Comparison of ENCODE assay signal across 1 cellular context in the genomic region with DNA sequence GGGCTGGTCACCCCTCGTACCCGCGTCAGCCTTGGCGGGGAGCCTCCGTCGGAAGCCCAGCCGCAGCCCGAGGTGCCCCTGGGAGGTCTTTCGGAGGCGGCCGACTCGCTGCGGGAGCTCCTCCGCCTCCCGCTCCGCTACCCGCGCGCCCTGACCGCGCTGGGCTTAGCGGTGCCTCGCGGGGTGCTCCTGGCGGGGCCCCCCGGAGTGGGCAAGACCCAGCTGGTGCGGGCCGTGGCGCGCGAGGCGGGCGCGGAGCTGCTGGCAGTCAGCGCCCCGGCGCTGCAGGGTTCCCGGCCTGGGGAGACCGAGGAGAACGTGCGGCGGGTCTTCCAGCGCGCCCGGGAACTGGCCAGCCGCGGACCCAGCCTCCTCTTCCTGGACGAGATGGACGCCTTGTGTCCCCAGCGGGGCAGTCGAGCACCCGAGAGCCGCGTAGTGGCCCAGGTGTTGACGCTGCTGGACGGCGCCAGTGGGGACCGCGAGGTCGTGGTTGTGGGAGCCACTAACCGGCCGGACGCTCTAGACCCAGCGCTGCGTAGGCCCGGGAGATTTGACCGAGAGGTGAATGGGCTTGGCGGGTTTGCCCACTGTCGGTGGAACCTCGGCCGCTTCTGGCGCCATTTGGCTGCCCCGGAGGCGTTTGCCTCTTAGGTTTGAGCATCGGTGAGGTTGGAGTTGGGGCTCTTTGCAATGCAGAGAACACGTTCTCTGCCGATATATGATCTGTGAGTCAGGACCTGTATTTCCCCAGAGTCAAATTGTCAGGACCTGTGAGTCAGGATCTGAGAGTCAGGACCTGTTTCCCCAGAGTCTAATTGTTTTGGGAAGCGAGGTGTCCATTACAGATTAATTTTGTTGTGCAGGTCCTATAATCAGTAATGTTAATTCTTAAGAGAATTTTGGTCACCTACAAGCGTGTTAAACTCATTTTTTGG.
TF ChIP-seq lines count a peak whose summit lies in the region.

No MANE protein-coding gene starts in this region.

TF ChIP-seq in K562, 482 proteins besides CTCF, POLR2A, EP300 and RAD21 (continued from another document and continues in another):
- TF ChIP-seq, protein P1, sequence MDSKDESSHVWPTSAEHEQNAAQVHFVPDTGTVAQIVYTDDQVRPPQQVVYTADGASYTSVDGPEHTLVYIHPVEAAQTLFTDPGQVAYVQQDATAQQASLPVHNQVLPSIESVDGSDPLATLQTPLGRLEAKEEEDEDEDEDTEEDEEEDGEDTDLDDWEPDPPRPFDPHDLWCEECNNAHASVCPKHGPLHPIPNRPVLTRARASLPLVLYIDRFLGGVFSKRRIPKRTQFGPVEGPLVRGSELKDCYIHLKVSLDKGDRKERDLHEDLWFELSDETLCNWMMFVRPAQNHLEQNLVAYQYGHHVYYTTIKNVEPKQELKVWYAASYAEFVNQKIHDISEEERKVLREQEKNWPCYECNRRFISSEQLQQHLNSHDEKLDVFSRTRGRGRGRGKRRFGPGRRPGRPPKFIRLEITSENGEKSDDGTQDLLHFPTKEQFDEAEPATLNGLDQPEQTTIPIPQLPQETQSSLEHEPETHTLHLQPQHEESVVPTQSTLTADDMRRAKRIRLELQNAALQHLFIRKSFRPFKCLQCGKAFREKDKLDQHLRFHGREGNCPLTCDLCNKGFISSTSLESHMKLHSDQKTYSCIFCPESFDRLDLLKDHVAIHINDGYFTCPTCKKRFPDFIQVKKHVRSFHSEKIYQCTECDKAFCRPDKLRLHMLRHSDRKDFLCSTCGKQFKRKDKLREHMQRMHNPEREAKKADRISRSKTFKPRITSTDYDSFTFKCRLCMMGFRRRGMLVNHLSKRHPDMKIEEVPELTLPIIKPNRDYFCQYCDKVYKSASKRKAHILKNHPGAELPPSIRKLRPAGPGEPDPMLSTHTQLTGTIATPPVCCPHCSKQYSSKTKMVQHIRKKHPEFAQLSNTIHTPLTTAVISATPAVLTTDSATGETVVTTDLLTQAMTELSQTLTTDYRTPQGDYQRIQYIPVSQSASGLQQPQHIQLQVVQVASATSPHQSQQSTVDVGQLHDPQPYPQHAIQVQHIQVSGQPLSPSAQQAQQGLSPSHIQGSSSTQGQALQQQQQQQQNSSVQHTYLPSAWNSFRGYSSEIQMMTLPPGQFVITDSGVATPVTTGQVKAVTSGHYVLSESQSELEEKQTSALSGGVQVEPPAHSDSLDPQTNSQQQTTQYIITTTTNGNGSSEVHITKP (IDR thresholded peaks at IDR 0.05; ENCODE audit: partially characterized antibody), result no peak
- TF ChIP-seq ZNF3 (CRISPR knock-in tag; IDR thresholded peaks at IDR 0.05), result no peak
- no peak for TF ChIP-seq SRSF9 (IDR thresholded peaks at IDR 0.05; ENCODE audit: borderline replicate concordance, low read depth, low read length)
- TF ChIP-seq, protein P2, sequence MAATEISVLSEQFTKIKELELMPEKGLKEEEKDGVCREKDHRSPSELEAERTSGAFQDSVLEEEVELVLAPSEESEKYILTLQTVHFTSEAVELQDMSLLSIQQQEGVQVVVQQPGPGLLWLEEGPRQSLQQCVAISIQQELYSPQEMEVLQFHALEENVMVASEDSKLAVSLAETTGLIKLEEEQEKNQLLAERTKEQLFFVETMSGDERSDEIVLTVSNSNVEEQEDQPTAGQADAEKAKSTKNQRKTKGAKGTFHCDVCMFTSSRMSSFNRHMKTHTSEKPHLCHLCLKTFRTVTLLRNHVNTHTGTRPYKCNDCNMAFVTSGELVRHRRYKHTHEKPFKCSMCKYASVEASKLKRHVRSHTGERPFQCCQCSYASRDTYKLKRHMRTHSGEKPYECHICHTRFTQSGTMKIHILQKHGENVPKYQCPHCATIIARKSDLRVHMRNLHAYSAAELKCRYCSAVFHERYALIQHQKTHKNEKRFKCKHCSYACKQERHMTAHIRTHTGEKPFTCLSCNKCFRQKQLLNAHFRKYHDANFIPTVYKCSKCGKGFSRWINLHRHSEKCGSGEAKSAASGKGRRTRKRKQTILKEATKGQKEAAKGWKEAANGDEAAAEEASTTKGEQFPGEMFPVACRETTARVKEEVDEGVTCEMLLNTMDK (IDR thresholded peaks at IDR 0.05; ENCODE audit: borderline replicate concordance, insufficient read depth, low read depth, low read length, poor library complexity, severe bottlenecking), result peak; percentile 14
- TF ChIP-seq TGIF2 (CRISPR knock-in tag; IDR thresholded peaks at IDR 0.05), result no peak
- no peak for TF ChIP-seq KDM5B (IDR thresholded peaks at IDR 0.05; ENCODE audit: insufficient replicate concordance, low read depth, low read length)
- no peak for TF ChIP-seq SIX5 (IDR thresholded peaks at IDR 0.05; ENCODE audit: borderline replicate concordance in 1 of 2, insufficient read depth in 1 of 2, low read depth in 1 of 2, low read length in 2 of 2)
- TF ChIP-seq LARP7 (IDR thresholded peaks at IDR 0.05), result no peak
- TF ChIP-seq, protein P3, sequence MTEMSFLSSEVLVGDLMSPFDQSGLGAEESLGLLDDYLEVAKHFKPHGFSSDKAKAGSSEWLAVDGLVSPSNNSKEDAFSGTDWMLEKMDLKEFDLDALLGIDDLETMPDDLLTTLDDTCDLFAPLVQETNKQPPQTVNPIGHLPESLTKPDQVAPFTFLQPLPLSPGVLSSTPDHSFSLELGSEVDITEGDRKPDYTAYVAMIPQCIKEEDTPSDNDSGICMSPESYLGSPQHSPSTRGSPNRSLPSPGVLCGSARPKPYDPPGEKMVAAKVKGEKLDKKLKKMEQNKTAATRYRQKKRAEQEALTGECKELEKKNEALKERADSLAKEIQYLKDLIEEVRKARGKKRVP (CRISPR knock-in tag; IDR thresholded peaks at IDR 0.05), result no peak
- TF ChIP-seq YY1 (IDR thresholded peaks at IDR 0.05; ENCODE audit: borderline replicate concordance in 1 of 3, control insufficient read depth in 1 of 3, extremely low read depth in 1 of 3, insufficient read depth in 3 of 3, insufficient read length in 1 of 3, insufficient replicate concordance in 2 of 3, low read depth in 1 of 3, low read length in 2 of 3), result peak in 2 of 3 experiments; percentile 9 to 46
- no peak; the same call in 1 of the 2 replicates for TF ChIP-seq EP400 (IDR thresholded peaks at IDR 0.05)
- TF ChIP-seq U2AF1 (optimal IDR thresholded peaks at IDR 0.05; ENCODE audit: low read depth, low read length), result peak; percentile 12
- TF ChIP-seq NR4A1 (CRISPR knock-in tag; IDR thresholded peaks at IDR 0.05), result no peak
- no peak for TF ChIP-seq NR4A1 (tag; IDR thresholded peaks at IDR 0.05)
- TF ChIP-seq, protein P4, sequence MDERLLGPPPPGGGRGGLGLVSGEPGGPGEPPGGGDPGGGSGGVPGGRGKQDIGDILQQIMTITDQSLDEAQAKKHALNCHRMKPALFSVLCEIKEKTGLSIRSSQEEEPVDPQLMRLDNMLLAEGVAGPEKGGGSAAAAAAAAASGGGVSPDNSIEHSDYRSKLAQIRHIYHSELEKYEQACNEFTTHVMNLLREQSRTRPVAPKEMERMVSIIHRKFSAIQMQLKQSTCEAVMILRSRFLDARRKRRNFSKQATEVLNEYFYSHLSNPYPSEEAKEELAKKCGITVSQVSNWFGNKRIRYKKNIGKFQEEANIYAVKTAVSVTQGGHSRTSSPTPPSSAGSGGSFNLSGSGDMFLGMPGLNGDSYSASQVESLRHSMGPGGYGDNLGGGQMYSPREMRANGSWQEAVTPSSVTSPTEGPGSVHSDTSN (CRISPR knock-in tag; IDR thresholded peaks at IDR 0.05; ENCODE audit: low read depth), result no peak
- TF ChIP-seq, protein P4 (tag; conservative IDR thresholded peaks at IDR 0.05; ENCODE audit: low read depth), result no peak
- no peak for TF ChIP-seq ZNF507 (tag; conservative IDR thresholded peaks at IDR 0.05)
- TF ChIP-seq TBP (optimal IDR thresholded peaks at IDR 0.05; ENCODE audit: low read depth, low read length), result no peak
- TF ChIP-seq SUPT5H (IDR thresholded peaks at IDR 0.05), result no peak
- TF ChIP-seq, protein P5, sequence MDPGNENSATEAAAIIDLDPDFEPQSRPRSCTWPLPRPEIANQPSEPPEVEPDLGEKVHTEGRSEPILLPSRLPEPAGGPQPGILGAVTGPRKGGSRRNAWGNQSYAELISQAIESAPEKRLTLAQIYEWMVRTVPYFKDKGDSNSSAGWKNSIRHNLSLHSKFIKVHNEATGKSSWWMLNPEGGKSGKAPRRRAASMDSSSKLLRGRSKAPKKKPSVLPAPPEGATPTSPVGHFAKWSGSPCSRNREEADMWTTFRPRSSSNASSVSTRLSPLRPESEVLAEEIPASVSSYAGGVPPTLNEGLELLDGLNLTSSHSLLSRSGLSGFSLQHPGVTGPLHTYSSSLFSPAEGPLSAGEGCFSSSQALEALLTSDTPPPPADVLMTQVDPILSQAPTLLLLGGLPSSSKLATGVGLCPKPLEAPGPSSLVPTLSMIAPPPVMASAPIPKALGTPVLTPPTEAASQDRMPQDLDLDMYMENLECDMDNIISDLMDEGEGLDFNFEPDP (CRISPR knock-in tag; IDR thresholded peaks at IDR 0.05), result no peak
- TF ChIP-seq HEY1 (CRISPR knock-in tag; IDR thresholded peaks at IDR 0.05; ENCODE audit: borderline replicate concordance), result no peak
- TF ChIP-seq, protein P6, sequence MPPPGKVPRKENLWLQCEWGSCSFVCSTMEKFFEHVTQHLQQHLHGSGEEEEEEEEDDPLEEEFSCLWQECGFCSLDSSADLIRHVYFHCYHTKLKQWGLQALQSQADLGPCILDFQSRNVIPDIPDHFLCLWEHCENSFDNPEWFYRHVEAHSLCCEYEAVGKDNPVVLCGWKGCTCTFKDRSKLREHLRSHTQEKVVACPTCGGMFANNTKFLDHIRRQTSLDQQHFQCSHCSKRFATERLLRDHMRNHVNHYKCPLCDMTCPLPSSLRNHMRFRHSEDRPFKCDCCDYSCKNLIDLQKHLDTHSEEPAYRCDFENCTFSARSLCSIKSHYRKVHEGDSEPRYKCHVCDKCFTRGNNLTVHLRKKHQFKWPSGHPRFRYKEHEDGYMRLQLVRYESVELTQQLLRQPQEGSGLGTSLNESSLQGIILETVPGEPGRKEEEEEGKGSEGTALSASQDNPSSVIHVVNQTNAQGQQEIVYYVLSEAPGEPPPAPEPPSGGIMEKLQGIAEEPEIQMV (tag; conservative IDR thresholded peaks at IDR 0.05; ENCODE audit: low read depth), result no peak
- TF ChIP-seq, protein P7, sequence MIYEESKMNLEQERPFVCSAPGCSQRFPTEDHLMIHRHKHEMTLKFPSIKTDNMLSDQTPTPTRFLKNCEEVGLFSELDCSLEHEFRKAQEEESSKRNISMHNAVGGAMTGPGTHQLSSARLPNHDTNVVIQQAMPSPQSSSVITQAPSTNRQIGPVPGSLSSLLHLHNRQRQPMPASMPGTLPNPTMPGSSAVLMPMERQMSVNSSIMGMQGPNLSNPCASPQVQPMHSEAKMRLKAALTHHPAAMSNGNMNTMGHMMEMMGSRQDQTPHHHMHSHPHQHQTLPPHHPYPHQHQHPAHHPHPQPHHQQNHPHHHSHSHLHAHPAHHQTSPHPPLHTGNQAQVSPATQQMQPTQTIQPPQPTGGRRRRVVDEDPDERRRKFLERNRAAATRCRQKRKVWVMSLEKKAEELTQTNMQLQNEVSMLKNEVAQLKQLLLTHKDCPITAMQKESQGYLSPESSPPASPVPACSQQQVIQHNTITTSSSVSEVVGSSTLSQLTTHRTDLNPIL (CRISPR knock-in tag; IDR thresholded peaks at IDR 0.05), result no peak
- TF ChIP-seq, protein P8, sequence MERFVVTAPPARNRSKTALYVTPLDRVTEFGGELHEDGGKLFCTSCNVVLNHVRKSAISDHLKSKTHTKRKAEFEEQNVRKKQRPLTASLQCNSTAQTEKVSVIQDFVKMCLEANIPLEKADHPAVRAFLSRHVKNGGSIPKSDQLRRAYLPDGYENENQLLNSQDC (CRISPR knock-in tag; IDR thresholded peaks at IDR 0.05), result no peak
- TF ChIP-seq ZNF699 (CRISPR knock-in tag; IDR thresholded peaks at IDR 0.05; ENCODE audit: insufficient replicate concordance), result no peak
- TF ChIP-seq RBM17 (IDR thresholded peaks at IDR 0.05; ENCODE audit: borderline replicate concordance, low read depth, low read length), result no peak
- TF ChIP-seq DACH1 (IDR thresholded peaks at IDR 0.05; ENCODE audit: partially characterized antibody), result peak; percentile 3
- no peak for TF ChIP-seq ZC3H4 (CRISPR knock-in tag; IDR thresholded peaks at IDR 0.05; ENCODE audit: borderline replicate concordance)
- no peak for TF ChIP-seq SAFB2 (IDR thresholded peaks at IDR 0.05; ENCODE audit: borderline replicate concordance, low read depth, low read length, severe bottlenecking)
- TF ChIP-seq RBM34 (IDR thresholded peaks at IDR 0.05; ENCODE audit: borderline replicate concordance, insufficient read depth, low read length), result peak; percentile 20; the same call in 1 of the 2 replicates
- TF ChIP-seq, protein P9, sequence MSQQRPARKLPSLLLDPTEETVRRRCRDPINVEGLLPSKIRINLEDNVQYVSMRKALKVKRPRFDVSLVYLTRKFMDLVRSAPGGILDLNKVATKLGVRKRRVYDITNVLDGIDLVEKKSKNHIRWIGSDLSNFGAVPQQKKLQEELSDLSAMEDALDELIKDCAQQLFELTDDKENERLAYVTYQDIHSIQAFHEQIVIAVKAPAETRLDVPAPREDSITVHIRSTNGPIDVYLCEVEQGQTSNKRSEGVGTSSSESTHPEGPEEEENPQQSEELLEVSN (IDR thresholded peaks at IDR 0.05; ENCODE audit: borderline replicate concordance in 1 of 2, extremely low read depth in 1 of 2, insufficient read depth in 1 of 2, insufficient read length in 1 of 2, low read depth in 1 of 2, low read length in 1 of 2, poor library complexity in 1 of 2, severe bottlenecking in 1 of 2), result peak in 1 of 2 experiments; percentile 48
